ENCODE assay signal across 22 cellular contexts in the genomic region with DNA sequence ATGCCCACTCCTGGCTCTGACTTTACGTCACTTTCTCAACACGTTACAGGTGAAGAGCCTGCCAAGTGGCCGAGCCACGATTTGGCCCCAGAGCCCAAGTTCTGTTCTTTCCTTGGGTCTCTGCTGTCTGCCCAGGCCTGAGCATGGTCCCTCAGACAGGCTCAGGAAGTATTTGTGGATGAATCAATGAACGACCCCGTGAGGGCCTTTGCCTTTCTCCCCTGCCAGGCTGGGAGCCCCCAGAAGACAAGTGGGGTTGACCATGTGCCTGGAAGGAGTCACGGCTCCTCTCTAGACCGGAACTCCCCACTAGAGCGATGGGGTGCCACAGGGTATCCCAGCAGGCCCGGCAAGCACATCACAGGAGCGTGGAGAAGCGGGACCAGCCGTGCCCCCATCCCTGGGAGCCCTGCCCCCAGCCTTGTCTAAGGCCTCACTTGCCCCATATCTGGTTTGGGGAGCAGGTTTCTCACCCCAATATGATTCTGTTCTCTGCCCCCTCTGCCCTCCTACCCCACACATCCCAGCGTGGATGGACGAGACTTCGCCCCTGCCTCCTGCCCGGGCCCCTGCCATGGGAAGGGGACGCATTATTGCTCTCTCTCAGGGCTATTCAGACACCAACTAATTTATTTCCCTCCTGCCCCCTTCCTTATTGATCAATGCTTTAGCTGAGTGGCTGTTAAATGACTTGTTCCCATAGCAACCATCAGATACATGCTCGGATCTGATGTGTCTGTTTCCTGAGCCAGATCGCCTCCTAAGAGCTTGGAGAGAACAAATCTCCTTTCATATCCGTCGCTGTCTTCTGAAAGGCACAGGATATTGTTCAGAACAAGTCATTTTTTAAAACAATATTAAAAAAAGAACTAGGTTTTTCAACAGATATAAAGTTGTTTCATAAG.
"Had no signal": no experiment of that assay in that cellular context is flagged by ENCODE, and none has a peak within 500 bp of the region (broad histone marks: within the 10 kb centered on the region; RNA-seq: fewer than 3 reads in every experiment).

No MANE protein-coding gene starts in this region.

- H3K9me3 ChIP-seq: heart left ventricle, pancreas, psoas muscle, right lobe of liver, tibial artery, upper lobe of right lung had no signal

- H3K9ac ChIP-seq: neural progenitor cell had no signal

- DNase-seq: effector memory CD4-positive, alpha-beta T cell; heart left ventricle; hippocampal formation; left colon; mammary epithelial cell; natural killer cell; occipital lobe; psoas muscle; retina; right lobe of liver; stimulated activated CD4-positive, alpha-beta T cell treated with anti-CD3 and anti-CD28 coated beads, Interleukin-4, amount 100 ng/mL, for 1 hour; stimulated activated CD8-positive, alpha-beta memory T cell treated with anti-CD3 and anti-CD28 coated beads, Interleukin-4, amount 100 ng/mL, for 48 hours; stimulated activated naive CD8-positive, alpha-beta T cell treated with anti-CD3 and anti-CD28 coated beads, Interleukin-15, Interleukin-2, amounts not matched to agents 100 U/mL and 50 U/mL, for 24 hours; tibial artery; upper lobe of right lung had no signal

- H3K27ac Mint-ChIP-seq: mesothelial cell of epicardium; natural killer cell; neural progenitor cell; stimulated activated effector memory CD8-positive, alpha-beta T cell treated with anti-CD3 and anti-CD28 coated beads, Interleukin-12 subunit alpha, Interleukin-12 subunit beta, amount 100 ng/mL, for 72 hours had no signal

- H3K9me3 Mint-ChIP-seq: mesothelial cell of epicardium; natural killer cell; neural progenitor cell; stimulated activated effector memory CD8-positive, alpha-beta T cell treated with anti-CD3 and anti-CD28 coated beads, Interleukin-12 subunit alpha, Interleukin-12 subunit beta, amount 100 ng/mL, for 72 hours had no signal

- FAIRE-seq: endometrium, frontal cortex, pancreas had no signal

- ATAC-seq: esophagus mucosa; heart left ventricle; natural killer cell; pancreas; psoas muscle; right lobe of liver; stimulated activated effector memory CD8-positive, alpha-beta T cell treated with anti-CD3 and anti-CD28 coated beads, Interleukin-12 subunit alpha, Interleukin-12 subunit beta, amount 100 ng/mL, for 72 hours; stimulated activated naive CD8-positive, alpha-beta T cell treated with anti-CD3 and anti-CD28 coated beads, Interleukin-15, Interleukin-2, amounts not matched to agents 100 U/mL and 50 U/mL, for 24 hours; upper lobe of right lung had no signal

- H2AFZ ChIP-seq: neural progenitor cell had no signal

- H3K27me3 ChIP-seq: pancreas, right lobe of liver, upper lobe of right lung had no signal

- H3K27ac ChIP-seq: heart left ventricle, neural progenitor cell, pancreas, psoas muscle, right lobe of liver, tibial artery, upper lobe of right lung had no signal

- H3K4me2 ChIP-seq: neural progenitor cell had no signal

- H3K4me3 ChIP-seq: heart left ventricle, neural progenitor cell, pancreas, psoas muscle, right lobe of liver, tibial artery, upper lobe of right lung had no signal

- H3K36me3 Mint-ChIP-seq: mesothelial cell of epicardium; natural killer cell; neural progenitor cell; stimulated activated effector memory CD8-positive, alpha-beta T cell treated with anti-CD3 and anti-CD28 coated beads, Interleukin-12 subunit alpha, Interleukin-12 subunit beta, amount 100 ng/mL, for 72 hours had no signal

- H3K4me3 Mint-ChIP-seq: mesothelial cell of epicardium; natural killer cell; neural progenitor cell; stimulated activated effector memory CD8-positive, alpha-beta T cell treated with anti-CD3 and anti-CD28 coated beads, Interleukin-12 subunit alpha, Interleukin-12 subunit beta, amount 100 ng/mL, for 72 hours had no signal

- H3K36me3 ChIP-seq: heart left ventricle, neural progenitor cell, pancreas, right lobe of liver, tibial artery, upper lobe of right lung had no signal
